ENCODE assay signal across 25 cellular contexts in the genomic region with DNA sequence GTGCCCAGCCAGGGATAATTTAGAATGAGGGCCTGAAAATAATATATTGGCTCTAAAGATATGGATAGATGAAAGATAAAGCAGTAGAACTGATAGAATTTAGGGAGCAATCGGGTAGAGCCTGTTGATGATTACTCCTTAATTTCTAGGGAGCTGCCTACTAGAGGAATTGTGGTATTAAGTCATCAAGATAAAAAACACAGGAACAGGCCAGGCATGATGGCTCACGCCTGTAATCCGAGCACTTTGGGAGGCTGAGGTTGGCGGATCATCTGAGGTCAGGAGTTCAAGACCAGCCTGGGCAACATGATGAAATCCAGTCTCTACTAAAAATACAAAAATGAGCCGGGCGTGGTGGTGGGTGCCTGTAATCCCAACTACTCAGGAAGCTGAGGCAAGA.
DNase-seq lines count a peak whose midpoint lies in the region; ATAC-seq, FAIRE-seq and TF ChIP-seq lines count a peak whose summit lies in the region.
"Had no signal": no experiment of that assay in that cellular context is flagged by ENCODE, and none has a peak within 500 bp of the region (broad histone marks: within the 10 kb centered on the region; RNA-seq: fewer than 3 reads in every experiment).

No MANE protein-coding gene starts in this region.

- no peaks in the 10 kb centered on the region for H3K79me2 ChIP-seq in astrocyte (ENCODE audit: insufficient read depth, low read length)

- no peak overlapping the region for H2AFZ ChIP-seq in astrocyte (ENCODE audit: low read depth, low read length)

- no peak overlapping the region for H3K4me3 Mint-ChIP-seq in astrocyte (ENCODE audit: unreplicated experiment)
- H3K4me3 Mint-ChIP-seq in activated naive CD8-positive, alpha-beta T cell treated with anti-CD3 and anti-CD28 coated beads for 36 hours: no peak overlapping the region
- H3K4me3 Mint-ChIP-seq: activated naive CD4-positive, alpha-beta T cell treated with anti-CD3 and anti-CD28 coated beads for 36 hours; H9; immature natural killer cell; naive thymus-derived CD8-positive, alpha-beta T cell had no signal

- H3K9me3 ChIP-seq in astrocyte (ENCODE audit: insufficient read depth, low read depth, low read length): no peaks in the 10 kb centered on the region
- H3K9me3 ChIP-seq in left lung: no peaks in the 10 kb centered on the region
- H3K9me3 ChIP-seq: BE2C had no signal

- no peak overlapping the region for H3K4me2 ChIP-seq in astrocyte (ENCODE audit: low read length)
- H3K4me2 ChIP-seq: smooth muscle cell had no signal

- DNase-seq in Daoy (ENCODE audit: low read depth) (peak; percentile 16), HT1080 (ENCODE audit: low read depth) (peak; percentile 74), astrocyte (ENCODE audit: low read depth) (peak; percentile 12), fibroblast of villous mesenchyme (ENCODE audit: low read depth) (peak; percentile 26), left lung (no peak)
- DNase-seq in activated naive CD8-positive, alpha-beta T cell treated with anti-CD3 and anti-CD28 coated beads for 36 hours: no peak
- DNase-seq: activated CD4-positive, alpha-beta T cell treated with anti-CD3 and anti-CD28 coated beads, Interleukin-2, amount 50 U/mL, for 1 hour; activated naive CD4-positive, alpha-beta T cell treated with anti-CD3 and anti-CD28 coated beads for 36 hours; BE2C; caudate nucleus; dermis blood vessel endothelial cell; H9; hippocampal formation; immature natural killer cell; naive thymus-derived CD8-positive, alpha-beta T cell; NCI-H1694 treated with DMSO at 0.1 percent for 48 hours; substantia nigra; T-helper 2 cell had no signal

- no peak for TF ChIP-seq CTCF in astrocyte (IDR thresholded peaks at IDR 0.05; ENCODE audit: insufficient read depth, low read depth, low read length)
- no peak for TF ChIP-seq CTCF in fibroblast of villous mesenchyme (IDR thresholded peaks at IDR 0.05; ENCODE audit: insufficient read depth, low read depth, low read length)
- TF ChIP-seq CTCF in left lung (IDR thresholded peaks at IDR 0.05): no peak

- H3K4me1 ChIP-seq in astrocyte (ENCODE audit: insufficient read depth, low read length) (no peaks in the 10 kb centered on the region), left lung (no peaks in the 10 kb centered on the region)

- no peak for FAIRE-seq in astrocyte (lab: Jason Lieb, UNC)
- FAIRE-seq: frontal cortex, K562 had no signal

- H3K9ac ChIP-seq in astrocyte (ENCODE audit: low read length): no peak overlapping the region

- H3K4me1 Mint-ChIP-seq in astrocyte (ENCODE audit: low read depth, unreplicated experiment): no peaks in the 10 kb centered on the region
- H3K4me1 Mint-ChIP-seq in activated naive CD8-positive, alpha-beta T cell treated with anti-CD3 and anti-CD28 coated beads for 36 hours: peaks cover 5% of the 10 kb centered on the region
- H3K4me1 Mint-ChIP-seq: H9; immature natural killer cell; naive thymus-derived CD8-positive, alpha-beta T cell had no signal

- H3K36me3 Mint-ChIP-seq in astrocyte (ENCODE audit: low read depth, unreplicated experiment): peaks cover 2% of the 10 kb centered on the region
- peaks cover 18% of the 10 kb centered on the region for H3K36me3 Mint-ChIP-seq in activated naive CD8-positive, alpha-beta T cell treated with anti-CD3 and anti-CD28 coated beads for 36 hours

- H3K9me3 Mint-ChIP-seq in astrocyte (ENCODE audit: unreplicated experiment): no peaks in the 10 kb centered on the region
- H3K9me3 Mint-ChIP-seq in activated naive CD8-positive, alpha-beta T cell treated with anti-CD3 and anti-CD28 coated beads for 36 hours: no peaks in the 10 kb centered on the region
- H3K9me3 Mint-ChIP-seq: activated naive CD4-positive, alpha-beta T cell treated with anti-CD3 and anti-CD28 coated beads for 36 hours; H9; naive thymus-derived CD8-positive, alpha-beta T cell had no signal

- no peak for ATAC-seq in left lung
- ATAC-seq in HG03521 (IDR thresholded peaks at IDR 0.05; ENCODE audit: unreplicated experiment): no peak
- ATAC-seq in GM18505 (IDR thresholded peaks at IDR 0.05; ENCODE audit: unreplicated experiment): no peak
- ATAC-seq: K562; left lobe of liver; naive thymus-derived CD8-positive, alpha-beta T cell had no signal

- H4K20me1 ChIP-seq in astrocyte (ENCODE audit: insufficient read depth, low read length): no peaks in the 10 kb centered on the region

- no peaks in the 10 kb centered on the region for H3K27me3 ChIP-seq in astrocyte (ENCODE audit: insufficient read depth, low read length)
- H3K27me3 ChIP-seq in left lung: no peaks in the 10 kb centered on the region
- H3K27me3 ChIP-seq: BE2C had no signal

- H3K27ac Mint-ChIP-seq in astrocyte (ENCODE audit: unreplicated experiment): no peak overlapping the region
- no peak overlapping the region for H3K27ac Mint-ChIP-seq in activated naive CD8-positive, alpha-beta T cell treated with anti-CD3 and anti-CD28 coated beads for 36 hours
- H3K27ac Mint-ChIP-seq: activated naive CD4-positive, alpha-beta T cell treated with anti-CD3 and anti-CD28 coated beads for 36 hours; H9 had no signal

- no peaks in the 10 kb centered on the region for H3K27me3 Mint-ChIP-seq in astrocyte (ENCODE audit: low read depth, unreplicated experiment)
- no peaks in the 10 kb centered on the region for H3K27me3 Mint-ChIP-seq in activated naive CD8-positive, alpha-beta T cell treated with anti-CD3 and anti-CD28 coated beads for 36 hours
- H3K27me3 Mint-ChIP-seq: naive thymus-derived CD8-positive, alpha-beta T cell had no signal

- no peak overlapping the region for H3K4me3 ChIP-seq in astrocyte (ENCODE audit: insufficient read depth, low read depth, low read length)
- no peak overlapping the region for H3K4me3 ChIP-seq in fibroblast of villous mesenchyme (ENCODE audit: low read depth, low read length)
- H3K4me3 ChIP-seq in left lung: no peak overlapping the region
- H3K4me3 ChIP-seq: K562, smooth muscle cell had no signal

- no peak overlapping the region for H3K27ac ChIP-seq in astrocyte (ENCODE audit: low read depth, low read length)
- no peak overlapping the region for H3K27ac ChIP-seq in left lung
- H3K27ac ChIP-seq: RWPE1 had no signal

- intact Hi-C loops in left lung (cut with DNase I): no loop called here

- H3K36me3 ChIP-seq in astrocyte (ENCODE audit: insufficient read depth, low read length) (peaks cover under 1% of the 10 kb centered on the region), left lung (peaks cover 0 to 8% of the 10 kb centered on the region in 2 donors)
- H3K36me3 ChIP-seq: BE2C had no signal

- TF ChIP-seq POLR2A in GM18505 (IDR thresholded peaks at IDR 0.05; ENCODE audit: borderline replicate concordance, extremely low read depth, insufficient read depth, insufficient read length): no peak

Comparison
In these comparisons a context has a peak if more than half of its experiments do, and no peak if none do; other contexts are left out.
1. DNase-seq: peak in Daoy (single experiment), HT1080 (single experiment), astrocyte (single experiment) and fibroblast of villous mesenchyme (single experiment); none in left lung (0 of 2) and activated naive CD8-positive, alpha-beta T cell treated with anti-CD3 and anti-CD28 coated beads for 36 hours (single experiment).